6 cellular contexts compared by ENCODE assay signal in the genomic region with DNA sequence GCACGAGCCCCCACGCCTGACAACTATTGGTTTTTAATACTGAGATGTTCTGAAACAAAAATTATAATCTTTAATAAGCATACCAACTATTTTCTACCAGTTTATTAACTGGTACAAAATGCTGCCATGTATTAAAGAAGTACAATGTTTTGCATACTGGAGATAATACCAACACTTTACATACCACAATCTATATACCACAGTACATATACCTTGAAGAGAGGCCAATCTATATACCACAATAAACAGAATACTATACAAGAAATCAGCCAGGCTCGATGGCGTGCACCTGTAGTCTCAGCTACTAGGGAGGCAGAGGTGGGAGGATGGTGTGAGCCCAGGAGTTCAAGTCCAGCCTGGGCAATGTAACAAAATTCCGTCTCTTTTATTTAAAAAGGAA.
"Had no signal": no experiment of that assay in that cellular context is flagged by ENCODE, and none has a peak within 500 bp of the region (broad histone marks: within the 10 kb centered on the region; RNA-seq: fewer than 3 reads in every experiment).

No MANE protein-coding gene starts in this region.

- ATAC-seq: GM23338, K562 had no signal

- H3K4me3 ChIP-seq: GM23338, K562 had no signal

- H3K9me3 Mint-ChIP-seq: GM23338, H9, HFFc6 had no signal

- H3K4me2 ChIP-seq: GM23338 had no signal

- H2AFZ ChIP-seq: GM23338 had no signal

- H3K4me3 Mint-ChIP-seq: GM23338, H9, HFFc6 had no signal

- DNase-seq: H9, HCEC 1CT, HFFc6, IMR-90 had no signal

- H3K27ac Mint-ChIP-seq: GM23338, H9, HFFc6 had no signal
